ENCODE assay signal across 8 cellular contexts in the genomic region with DNA sequence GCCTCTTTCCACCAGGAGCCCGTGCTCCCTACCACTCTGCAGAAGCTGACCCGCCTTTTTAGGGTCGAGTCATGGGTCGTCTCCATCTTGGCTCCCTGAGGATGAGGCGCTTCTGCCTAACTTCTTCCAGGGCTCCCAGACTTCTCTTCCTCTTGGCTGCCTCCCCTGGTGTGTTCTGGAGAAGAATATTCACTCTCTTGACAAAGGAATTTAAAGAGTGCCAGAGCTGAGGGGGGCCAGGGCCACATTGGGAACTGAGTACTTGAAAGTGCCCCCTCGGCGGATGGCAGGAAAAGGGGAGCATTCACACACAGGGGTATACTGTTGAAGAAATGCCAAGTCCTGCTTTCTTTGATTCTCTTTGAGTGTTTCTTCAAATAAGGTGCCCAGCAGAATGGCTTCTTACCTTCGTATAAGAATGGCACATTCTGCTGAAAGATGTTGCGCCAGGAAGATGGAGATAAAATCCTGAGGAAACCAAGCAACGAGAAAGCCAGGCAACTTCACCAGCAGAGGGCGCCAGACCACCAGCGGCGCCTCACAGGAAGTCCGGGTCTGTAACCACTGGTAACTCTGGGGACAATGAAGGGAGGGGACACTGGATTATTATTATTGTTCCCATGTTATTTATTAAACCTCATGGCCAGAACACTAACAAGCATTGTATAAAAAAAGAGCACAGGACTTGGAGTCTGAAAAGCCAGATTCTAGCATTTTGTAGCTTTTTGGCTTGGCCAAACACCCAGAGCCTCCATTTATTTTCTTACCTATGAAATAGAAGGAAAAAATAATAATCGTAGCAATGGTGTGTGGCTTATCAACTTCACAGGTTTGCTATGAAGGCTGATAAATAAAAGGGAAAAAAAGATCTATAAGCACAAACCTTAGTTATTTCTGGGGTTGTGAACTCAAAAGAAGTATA.
DNase-seq lines count a peak whose midpoint lies in the region; ATAC-seq, FAIRE-seq and TF ChIP-seq lines count a peak whose summit lies in the region.

No MANE protein-coding gene starts in this region.

- H3K9ac ChIP-seq in astrocyte (ENCODE audit: low read length) = no peak overlapping the region

- no peak overlapping the region for H3K27ac Mint-ChIP-seq in astrocyte (ENCODE audit: unreplicated experiment)

- no peak overlapping the region for H3K4me3 ChIP-seq in astrocyte (ENCODE audit: insufficient read depth, low read depth, low read length)

- H3K4me1 Mint-ChIP-seq in astrocyte (ENCODE audit: low read depth, unreplicated experiment) = no peaks in the 10 kb centered on the region

- H3K4me3 Mint-ChIP-seq in astrocyte (ENCODE audit: unreplicated experiment) = no peak overlapping the region

- peak; percentile 72 for DNase-seq in Daoy (ENCODE audit: low read depth)
- DNase-seq in HuH-7.5 (ENCODE audit: low spot score) = peak; percentile 49
- DNase-seq in T-helper 2 cell = peak; percentile 41 to 68 (median 54)
- peak; percentile 18 for DNase-seq in astrocyte (ENCODE audit: low read depth)
- peak; percentile 67 for DNase-seq in islet precursor cell
- DNase-seq in stimulated activated CD4-positive, alpha-beta T cell treated with anti-CD3 and anti-CD28 coated beads, TNF-alpha, amount 100 ng/mL, for 4 hours (ENCODE audit: low read depth in 3 of 3) = peak; percentile 42 to 57 (median 52)
- DNase-seq in NCI-H128 (lab: John Stamatoyannopoulos, UW; ENCODE audit: unreplicated experiment) = no peak

- H3K4me1 ChIP-seq in astrocyte (ENCODE audit: insufficient read depth, low read length) = no peaks in the 10 kb centered on the region

- no peaks in the 10 kb centered on the region for H3K27me3 Mint-ChIP-seq in astrocyte (ENCODE audit: low read depth, unreplicated experiment)

- peak; percentile 79 for TF ChIP-seq CTCF in astrocyte (IDR thresholded peaks at IDR 0.05; ENCODE audit: insufficient read depth, low read depth, low read length)

- H4K20me1 ChIP-seq in astrocyte (ENCODE audit: insufficient read depth, low read length) = no peaks in the 10 kb centered on the region

- no peak overlapping the region for H3K27ac ChIP-seq in astrocyte (ENCODE audit: low read depth, low read length)

- no peaks in the 10 kb centered on the region for H3K9me3 ChIP-seq in astrocyte (ENCODE audit: insufficient read depth, low read depth, low read length)

- peak; percentile 52 for FAIRE-seq in astrocyte (lab: Jason Lieb, UNC)

- no peak overlapping the region for H3K4me2 ChIP-seq in astrocyte (ENCODE audit: low read length)

- H3K36me3 ChIP-seq in astrocyte (ENCODE audit: insufficient read depth, low read length) = no peaks in the 10 kb centered on the region

- no peaks in the 10 kb centered on the region for H3K36me3 Mint-ChIP-seq in astrocyte (ENCODE audit: low read depth, unreplicated experiment)

- H3K79me2 ChIP-seq in astrocyte (ENCODE audit: insufficient read depth, low read length) = no peaks in the 10 kb centered on the region

- H3K9me3 Mint-ChIP-seq in astrocyte (ENCODE audit: unreplicated experiment) = peaks cover 3% of the 10 kb centered on the region

- no peak overlapping the region for H2AFZ ChIP-seq in astrocyte (ENCODE audit: low read depth, low read length)

- no peaks in the 10 kb centered on the region for H3K27me3 ChIP-seq in astrocyte (ENCODE audit: insufficient read depth, low read length)

- ATAC-seq in GM21526 (IDR thresholded peaks at IDR 0.05; ENCODE audit: low FRiP score, unreplicated experiment) = peak; percentile 87
